Comparison of ENCODE assay signal across 24 cellular contexts in genomic region chr2:145155196-145155595, GRCh38.
"Had no signal": no experiment of that assay in that cellular context is flagged by ENCODE, and none has a peak within 500 bp of the region (broad histone marks: within the 10 kb centered on the region; RNA-seq: fewer than 3 reads in every experiment).

No MANE protein-coding gene starts in this region.

- H3K36me3 ChIP-seq: stomach, suprapubic skin, thoracic aorta, thyroid gland, tibial artery, tibial nerve, transverse colon, upper lobe of left lung, upper lobe of right lung, uterus, vagina had no signal

- H3K4me3 ChIP-seq: stomach, suprapubic skin, testis, thoracic aorta, thyroid gland, tibial artery, tibial nerve, transverse colon, upper lobe of left lung, upper lobe of right lung, uterus, vagina had no signal

- H3K4me1 ChIP-seq: testis, thyroid gland had no signal

- H3K9me3 ChIP-seq: suprapubic skin, testis, thyroid gland, tibial artery, transverse colon, upper lobe of left lung, upper lobe of right lung, uterus, vagina had no signal

- H3K27ac ChIP-seq: stomach, suprapubic skin, testis, thoracic aorta, thyroid gland, tibial artery, transverse colon, upper lobe of left lung, upper lobe of right lung, uterus, vagina had no signal

- H3K27me3 ChIP-seq: stomach, suprapubic skin, testis, thyroid gland, tibial artery, tibial nerve, transverse colon, upper lobe of left lung, upper lobe of right lung, uterus, vagina had no signal

- DNase-seq: stimulated activated CD4-positive, alpha-beta T cell treated with anti-CD3 and anti-CD28 coated beads, Interleukin-2, amount 100 ng/mL, for 48 hours; stimulated activated CD4-positive, alpha-beta T cell treated with anti-CD3 and anti-CD28 coated beads, Interleukin-4, amount 100 ng/mL, for 1 hour; stimulated activated CD4-positive, alpha-beta T cell treated with anti-CD3 and anti-CD28 coated beads, Interleukin-4, amount 100 ng/mL, for 24 hours; stimulated activated CD4-positive, alpha-beta T cell treated with anti-CD3 and anti-CD28 coated beads, Interleukin-4, amount 100 ng/mL, for 4 hours; stimulated activated CD8-positive, alpha-beta memory T cell treated with anti-CD3 and anti-CD28 coated beads, Interleukin-4, amount 100 ng/mL, for 48 hours; stimulated activated naive B cell treated with anti-CD40 and anti-IgM and Interleukin-4, amounts not matched to agents 10 μg/mL and 1 μg/mL and 100 μg/mL, for 72 hours; stimulated activated naive CD4-positive, alpha-beta T cell; stimulated activated naive CD4-positive, alpha-beta T cell treated with Interleukin-2 at 50 U/mL for 16 hours; stimulated activated naive CD8-positive, alpha-beta T cell treated with anti-CD3 and anti-CD28 coated beads, Interleukin-15, amount 100 ng/mL, for 72 hours; stimulated activated naive CD8-positive, alpha-beta T cell treated with anti-CD3 and anti-CD28 coated beads, Interleukin-15, Interleukin-2, amounts not matched to agents 100 U/mL and 50 U/mL, for 24 hours; stomach; substantia nigra; testis; thyroid gland; tibial artery; transverse colon; trophoblast cell; upper lobe of left lung; upper lobe of right lung; uterus had no signal
